ENCODE assay signal across 1 cellular context in the genomic region with DNA sequence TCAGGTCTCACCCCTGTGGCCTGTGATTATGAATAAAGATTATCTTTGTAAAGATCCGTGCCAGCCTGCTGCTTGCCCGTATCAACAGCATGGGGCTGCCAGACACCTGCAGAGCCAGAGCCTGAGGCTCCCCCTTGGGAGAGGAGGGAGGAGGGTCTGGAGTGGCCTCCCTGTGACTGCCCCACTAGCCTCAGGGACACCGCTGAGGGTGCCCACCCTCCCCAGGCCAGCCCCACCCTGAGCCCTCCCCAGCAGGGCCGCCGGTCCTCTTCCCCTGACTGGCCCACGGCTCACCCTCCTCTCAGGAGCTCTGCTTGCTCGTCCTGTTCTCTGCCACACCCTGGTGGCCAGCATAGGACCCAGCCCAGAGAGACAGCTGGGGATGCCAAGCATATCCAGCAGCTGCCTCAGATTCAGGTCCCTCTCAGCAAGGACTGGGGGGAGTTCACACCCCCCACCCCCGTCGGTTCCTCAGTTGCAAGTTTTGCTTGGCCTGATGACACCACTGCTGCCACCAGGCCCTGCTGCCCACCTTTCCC.
TF ChIP-seq lines count a peak whose summit lies in the region.

No MANE protein-coding gene starts in this region.

TF ChIP-seq in GM23338, 12 proteins besides CTCF, POLR2A, EP300 and RAD21 (continued from another document):
- TF ChIP-seq, protein P1, sequence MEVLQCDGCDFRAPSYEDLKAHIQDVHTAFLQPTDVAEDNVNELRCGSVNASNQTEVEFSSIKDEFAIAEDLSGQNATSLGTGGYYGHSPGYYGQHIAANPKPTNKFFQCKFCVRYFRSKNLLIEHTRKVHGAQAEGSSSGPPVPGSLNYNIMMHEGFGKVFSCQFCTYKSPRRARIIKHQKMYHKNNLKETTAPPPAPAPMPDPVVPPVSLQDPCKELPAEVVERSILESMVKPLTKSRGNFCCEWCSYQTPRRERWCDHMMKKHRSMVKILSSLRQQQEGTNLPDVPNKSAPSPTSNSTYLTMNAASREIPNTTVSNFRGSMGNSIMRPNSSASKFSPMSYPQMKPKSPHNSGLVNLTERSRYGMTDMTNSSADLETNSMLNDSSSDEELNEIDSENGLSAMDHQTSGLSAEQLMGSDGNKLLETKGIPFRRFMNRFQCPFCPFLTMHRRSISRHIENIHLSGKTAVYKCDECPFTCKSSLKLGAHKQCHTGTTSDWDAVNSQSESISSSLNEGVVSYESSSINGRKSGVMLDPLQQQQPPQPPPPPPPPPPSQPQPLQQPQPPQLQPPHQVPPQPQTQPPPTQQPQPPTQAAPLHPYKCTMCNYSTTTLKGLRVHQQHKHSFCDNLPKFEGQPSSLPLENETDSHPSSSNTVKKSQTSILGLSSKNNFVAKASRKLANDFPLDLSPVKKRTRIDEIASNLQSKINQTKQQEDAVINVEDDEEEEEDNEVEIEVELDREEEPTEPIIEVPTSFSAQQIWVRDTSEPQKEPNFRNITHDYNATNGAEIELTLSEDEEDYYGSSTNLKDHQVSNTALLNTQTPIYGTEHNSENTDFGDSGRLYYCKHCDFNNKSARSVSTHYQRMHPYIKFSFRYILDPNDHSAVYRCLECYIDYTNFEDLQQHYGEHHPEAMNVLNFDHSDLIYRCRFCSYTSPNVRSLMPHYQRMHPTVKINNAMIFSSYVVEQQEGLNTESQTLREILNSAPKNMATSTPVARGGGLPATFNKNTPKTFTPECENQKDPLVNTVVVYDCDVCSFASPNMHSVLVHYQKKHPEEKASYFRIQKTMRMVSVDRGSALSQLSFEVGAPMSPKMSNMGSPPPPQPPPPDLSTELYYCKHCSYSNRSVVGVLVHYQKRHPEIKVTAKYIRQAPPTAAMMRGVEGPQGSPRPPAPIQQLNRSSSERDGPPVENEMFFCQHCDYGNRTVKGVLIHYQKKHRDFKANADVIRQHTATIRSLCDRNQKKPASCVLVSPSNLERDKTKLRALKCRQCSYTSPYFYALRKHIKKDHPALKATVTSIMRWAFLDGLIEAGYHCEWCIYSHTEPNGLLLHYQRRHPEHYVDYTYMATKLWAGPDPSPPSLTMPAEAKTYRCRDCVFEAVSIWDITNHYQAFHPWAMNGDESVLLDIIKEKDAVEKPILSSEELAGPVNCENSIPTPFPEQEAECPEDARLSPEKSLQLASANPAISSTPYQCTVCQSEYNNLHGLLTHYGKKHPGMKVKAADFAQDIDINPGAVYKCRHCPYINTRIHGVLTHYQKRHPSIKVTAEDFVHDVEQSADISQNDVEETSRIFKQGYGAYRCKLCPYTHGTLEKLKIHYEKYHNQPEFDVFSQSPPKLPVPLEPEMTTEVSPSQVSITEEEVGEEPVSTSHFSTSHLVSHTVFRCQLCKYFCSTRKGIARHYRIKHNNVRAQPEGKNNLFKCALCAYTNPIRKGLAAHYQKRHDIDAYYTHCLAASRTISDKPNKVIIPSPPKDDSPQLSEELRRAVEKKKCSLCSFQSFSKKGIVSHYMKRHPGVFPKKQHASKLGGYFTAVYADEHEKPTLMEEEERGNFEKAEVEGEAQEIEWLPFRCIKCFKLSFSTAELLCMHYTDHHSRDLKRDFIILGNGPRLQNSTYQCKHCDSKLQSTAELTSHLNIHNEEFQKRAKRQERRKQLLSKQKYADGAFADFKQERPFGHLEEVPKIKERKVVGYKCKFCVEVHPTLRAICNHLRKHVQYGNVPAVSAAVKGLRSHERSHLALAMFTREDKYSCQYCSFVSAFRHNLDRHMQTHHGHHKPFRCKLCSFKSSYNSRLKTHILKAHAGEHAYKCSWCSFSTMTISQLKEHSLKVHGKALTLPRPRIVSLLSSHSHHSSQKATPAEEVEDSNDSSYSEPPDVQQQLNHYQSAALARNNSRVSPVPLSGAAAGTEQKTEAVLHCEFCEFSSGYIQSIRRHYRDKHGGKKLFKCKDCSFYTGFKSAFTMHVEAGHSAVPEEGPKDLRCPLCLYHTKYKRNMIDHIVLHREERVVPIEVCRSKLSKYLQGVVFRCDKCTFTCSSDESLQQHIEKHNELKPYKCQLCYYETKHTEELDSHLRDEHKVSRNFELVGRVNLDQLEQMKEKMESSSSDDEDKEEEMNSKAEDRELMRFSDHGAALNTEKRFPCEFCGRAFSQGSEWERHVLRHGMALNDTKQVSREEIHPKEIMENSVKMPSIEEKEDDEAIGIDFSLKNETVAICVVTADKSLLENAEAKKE (CRISPR knock-in tag; IDR thresholded peaks at IDR 0.05): no peak
- no peak for TF ChIP-seq EZH2 (IDR thresholded peaks at IDR 0.05; ENCODE audit: low read depth, unreplicated experiment)
- TF ChIP-seq ZNF114 (CRISPR knock-in tag; IDR thresholded peaks at IDR 0.05): no peak
- no peak for TF ChIP-seq JUNB (IDR thresholded peaks at IDR 0.05; ENCODE audit: unreplicated experiment)
